ENCODE assay signal across 8 cellular contexts in the genomic region with DNA sequence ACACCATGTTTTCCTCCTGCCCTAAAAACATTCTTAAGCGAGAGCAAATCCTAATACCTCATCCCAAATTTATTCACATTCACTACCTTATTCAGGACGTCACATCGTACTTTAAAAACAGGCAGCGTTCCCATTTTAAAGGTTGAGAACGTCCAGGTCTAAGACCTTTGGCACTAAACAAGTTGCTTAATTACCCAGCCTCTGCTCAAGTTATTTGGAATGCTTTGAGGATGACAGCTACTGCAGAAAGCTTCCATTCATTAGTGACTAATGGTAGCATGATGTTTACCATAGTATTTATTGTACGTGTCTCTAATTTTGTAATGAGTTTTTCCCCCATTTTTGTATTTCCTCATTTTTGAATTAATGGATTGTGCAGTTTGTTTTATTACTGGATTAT. TPM values are rescaled to one million over a fixed set of nuclear protein-coding genes. Genes with fewer than 3 reads are reported as not detected.
DNase-seq lines count a peak whose midpoint lies in the region; ATAC-seq and TF ChIP-seq lines count a peak whose summit lies in the region.

No MANE protein-coding gene starts in this region.

- peaks cover 18% of the 10 kb centered on the region for H3K36me3 Mint-ChIP-seq in activated naive CD4-positive, alpha-beta T cell treated with anti-CD3 and anti-CD28 coated beads, Interleukin-2, amount 50 U/mL, for 24 hours

- no peaks in the 10 kb centered on the region for H3K9me3 ChIP-seq in ascending aorta
- no peaks in the 10 kb centered on the region for H3K9me3 ChIP-seq in liver (ENCODE audit: control insufficient read depth in 4 of 4, low read length in 3 of 4)
- H3K9me3 ChIP-seq in upper lobe of left lung = no peaks in the 10 kb centered on the region

- H3K4me1 Mint-ChIP-seq in activated naive CD4-positive, alpha-beta T cell treated with anti-CD3 and anti-CD28 coated beads, Interleukin-2, amount 50 U/mL, for 24 hours = peaks cover 76% of the 10 kb centered on the region

- peak overlapping the region; percentile 77 to 80 for H3K4me3 ChIP-seq in ascending aorta
- H3K4me3 ChIP-seq in liver (ENCODE audit: low read depth in 1 of 3, low read length in 3 of 3) = peak overlapping the region; percentile 72 to 100 (median 85)
- peak overlapping the region; percentile 61 to 76 (median 68) for H3K4me3 ChIP-seq in upper lobe of left lung

- TF ChIP-seq POLR2A in upper lobe of left lung (IDR thresholded peaks at IDR 0.05) = no peak

- DNase-seq in activated naive CD4-positive, alpha-beta T cell treated with anti-CD3 and anti-CD28 coated beads, Interleukin-2, amount 50 U/mL, for 16 hours = no peak
- DNase-seq in ascending aorta (ENCODE audit: low spot score in 2 of 2) (no peak), upper lobe of left lung (no peak), NCI-H2081 treated with DMSO at 0.1 percent for 48 hours (lab: John Stamatoyannopoulos, UW) (no peak), SW480 (ENCODE audit: low spot score) (no peak)

- ATAC-seq in upper lobe of left lung (ENCODE audit: low FRiP score in 2 of 2) (no peak), HG02973 (IDR thresholded peaks at IDR 0.05; ENCODE audit: unreplicated experiment) (no peak)

- TF ChIP-seq EP300 in upper lobe of left lung (IDR thresholded peaks at IDR 0.05) = no peak

- intact Hi-C loops in ascending aorta (cut with DNase I) = loop anchor here (10.0 kb wide), 1 partner anchor 1091 kb away; no protein-coding TSS in a partner anchor

- H3K27ac Mint-ChIP-seq in activated naive CD4-positive, alpha-beta T cell treated with anti-CD3 and anti-CD28 coated beads, Interleukin-2, amount 50 U/mL, for 24 hours = peak overlapping the region; percentile 97

- peak overlapping the region; percentile 96 for H3K4me3 Mint-ChIP-seq in activated naive CD4-positive, alpha-beta T cell treated with anti-CD3 and anti-CD28 coated beads, Interleukin-2, amount 50 U/mL, for 24 hours

- H3K9ac ChIP-seq in liver (ENCODE audit: low read depth in 1 of 2, low read length in 2 of 2) = peak overlapping the region; percentile 69 to 85

- 3% methylated on average over 6 of the region's 6 CpGs for WGBS in liver
- 4% methylated on average over 6 of the region's 6 CpGs for WGBS in upper lobe of left lung, 2 donors

- H3K36me3 ChIP-seq in ascending aorta (peaks cover 0 to 2% of the 10 kb centered on the region in 2 donors), liver (ENCODE audit: control insufficient read depth in 4 of 4, insufficient read depth in 3 of 4, low read depth in 1 of 4, low read length in 3 of 4) (peaks cover 0 to 7% (median 3%) of the 10 kb centered on the region in 4 donors), upper lobe of left lung (peaks cover 0 to 26% (median 4%) of the 10 kb centered on the region in 4 donors)

- H3K9me3 Mint-ChIP-seq in activated naive CD4-positive, alpha-beta T cell treated with anti-CD3 and anti-CD28 coated beads, Interleukin-2, amount 50 U/mL, for 24 hours = no peaks in the 10 kb centered on the region

- TF ChIP-seq CTCF in ascending aorta (IDR thresholded peaks at IDR 0.05) (no peak), liver (IDR thresholded peaks at IDR 0.05; ENCODE audit: low read depth, low read length, missing input control) (no peak), upper lobe of left lung (IDR thresholded peaks at IDR 0.05) (no peak)

- H3K27me3 Mint-ChIP-seq in activated naive CD4-positive, alpha-beta T cell treated with anti-CD3 and anti-CD28 coated beads, Interleukin-2, amount 50 U/mL, for 24 hours = no peaks in the 10 kb centered on the region

- H3K27me3 ChIP-seq in ascending aorta (no peaks in the 10 kb centered on the region), liver (ENCODE audit: control insufficient read depth in 4 of 4, insufficient read depth in 4 of 4, low read length in 3 of 4) (no peaks in the 10 kb centered on the region), upper lobe of left lung (no peaks in the 10 kb centered on the region)

- peaks cover 6 to 23% of the 10 kb centered on the region in 2 donors for H3K4me1 ChIP-seq in ascending aorta
- H3K4me1 ChIP-seq in liver (ENCODE audit: control insufficient read depth in 4 of 4, insufficient read depth in 4 of 4, low read length in 3 of 4) = peaks cover 5 to 32% (median 23%) of the 10 kb centered on the region in 4 donors
- H3K4me1 ChIP-seq in upper lobe of left lung = peaks cover 42 to 60% (median 44%) of the 10 kb centered on the region in 4 donors

- TF ChIP-seq RAD21 in liver (IDR thresholded peaks at IDR 0.05) = no peak

- H3K27ac ChIP-seq in ascending aorta (no peak overlapping the region), liver (ENCODE audit: low read depth in 1 of 2, low read length in 2 of 2) (peak overlapping the region; percentile 92 to 97), upper lobe of left lung (peak overlapping the region; percentile 92 to 95 (median 94))

TF ChIP-seq in liver, 16 proteins besides CTCF, POLR2A, EP300 and RAD21:
- TF ChIP-seq JUND (IDR thresholded peaks at IDR 0.05) = no peak
- TF ChIP-seq HNF4G (IDR thresholded peaks at IDR 0.05) = peak; percentile 96
- TF ChIP-seq TAF1 (conservative IDR thresholded peaks at IDR 0.05) = no peak
- TF ChIP-seq HNF4A (conservative IDR thresholded peaks at IDR 0.05) = peak; percentile 83 to 88
- no peak for TF ChIP-seq SP1 (IDR thresholded peaks at IDR 0.05)
- TF ChIP-seq GABPA (IDR thresholded peaks at IDR 0.05 in 1 of 2, conservative IDR thresholded peaks at IDR 0.05 in 1 of 2) = peak in 1 of 2 donors; percentile 46
- TF ChIP-seq YY1 (IDR thresholded peaks at IDR 0.05) = no peak
- no peak for TF ChIP-seq EGR1 (IDR thresholded peaks at IDR 0.05; ENCODE audit: low read depth in 2 of 2)
- peak; percentile 36 to 58 for TF ChIP-seq RXRA (IDR thresholded peaks at IDR 0.05)
- TF ChIP-seq NR2F2 (IDR thresholded peaks at IDR 0.05) = peak; percentile 27
- peak; percentile 18 for TF ChIP-seq MAX (IDR thresholded peaks at IDR 0.05)
TF ChIP-seq in liver: peak in this region for 6.

RNA-seq across cellular contexts. Expression of gene USP38, which starts 1.5 kb away (rescaled TPM):
- 6.7 TPM for total RNA-seq in ascending aorta
- total RNA-seq in liver = 10 to 100 TPM; 24.5 to 36.1 TPM
- 10 to 100 TPM in 1 of 2 donors, 1 to 10 TPM in 1; 6.1 to 11.9 TPM for polyA plus RNA-seq in liver
- total RNA-seq in upper lobe of left lung = 10 to 100 TPM; 14.7 to 41.7 (median 23.4) TPM

Comparison
In these comparisons a context has a peak if more than half of its experiments do, and no peak if none do; other contexts are left out.
1. H3K27ac ChIP-seq: peak in liver (2 of 2) and upper lobe of left lung (4 of 4); none in ascending aorta (0 of 2).
2. Peak in every context shown above with its lines, with median percentiles within 50 percentile points of each other: H3K4me3 ChIP-seq.